1 cellular context compared by ENCODE assay signal in the genomic region with DNA sequence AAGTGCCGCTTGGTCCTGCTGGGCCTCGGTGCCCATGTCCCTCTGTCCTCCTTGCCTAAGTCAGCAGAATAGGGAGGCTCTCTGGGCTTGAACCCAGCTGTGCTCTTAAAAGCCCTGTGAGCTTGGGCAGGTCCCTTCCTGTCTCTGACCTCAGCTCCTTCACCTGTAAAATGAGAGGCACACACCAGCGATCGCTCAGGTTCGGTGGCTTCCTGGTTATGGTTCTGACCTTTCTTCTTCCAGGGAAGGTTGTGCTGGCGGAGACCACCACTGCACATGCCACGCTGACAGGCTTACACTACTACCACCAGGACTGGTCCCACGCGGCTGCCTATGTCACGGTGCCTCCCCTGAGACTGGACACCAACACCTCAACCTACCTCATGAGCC.
TF ChIP-seq lines count a peak whose summit lies in the region.

No MANE protein-coding gene starts in this region.

TF ChIP-seq in A549, 52 proteins besides CTCF, POLR2A, EP300 and RAD21 (continued from another document):
- no peak for TF ChIP-seq PBX3 (IDR thresholded peaks at IDR 0.05)
- TF ChIP-seq JUN (IDR thresholded peaks at IDR 0.05), result no peak
- TF ChIP-seq, protein P1, sequence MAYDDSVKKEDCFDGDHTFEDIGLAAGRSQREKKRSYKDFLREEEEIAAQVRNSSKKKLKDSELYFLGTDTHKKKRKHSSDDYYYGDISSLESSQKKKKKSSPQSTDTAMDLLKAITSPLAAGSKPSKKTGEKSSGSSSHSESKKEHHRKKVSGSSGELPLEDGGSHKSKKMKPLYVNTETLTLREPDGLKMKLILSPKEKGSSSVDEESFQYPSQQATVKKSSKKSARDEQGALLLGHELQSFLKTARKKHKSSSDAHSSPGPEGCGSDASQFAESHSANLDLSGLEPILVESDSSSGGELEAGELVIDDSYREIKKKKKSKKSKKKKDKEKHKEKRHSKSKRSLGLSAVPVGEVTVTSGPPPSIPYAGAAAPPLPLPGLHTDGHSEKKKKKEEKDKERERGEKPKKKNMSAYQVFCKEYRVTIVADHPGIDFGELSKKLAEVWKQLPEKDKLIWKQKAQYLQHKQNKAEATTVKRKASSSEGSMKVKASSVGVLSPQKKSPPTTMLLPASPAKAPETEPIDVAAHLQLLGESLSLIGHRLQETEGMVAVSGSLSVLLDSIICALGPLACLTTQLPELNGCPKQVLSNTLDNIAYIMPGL (CRISPR knock-in tag; IDR thresholded peaks at IDR 0.05; ENCODE audit: borderline replicate concordance), result no peak
- TF ChIP-seq BCL3 (IDR thresholded peaks at IDR 0.05), result no peak
- TF ChIP-seq HOXB5 (CRISPR knock-in tag; IDR thresholded peaks at IDR 0.05), result no peak
- TF ChIP-seq ZSCAN20 (CRISPR knock-in tag; IDR thresholded peaks at IDR 0.05), result no peak
- TF ChIP-seq POLR2AphosphoS2 (conservative IDR thresholded peaks at IDR 0.05; ENCODE audit: low read length), result no peak
- TF ChIP-seq TFCP2L1 (CRISPR knock-in tag; IDR thresholded peaks at IDR 0.05), result no peak
- no peak for TF ChIP-seq CBX2 (IDR thresholded peaks at IDR 0.05; ENCODE audit: borderline replicate concordance, low read depth)
- no peak for TF ChIP-seq PHF8 (IDR thresholded peaks at IDR 0.05; ENCODE audit: borderline replicate concordance, low read depth)
- TF ChIP-seq FOXS1 (CRISPR knock-in tag; IDR thresholded peaks at IDR 0.05), result no peak
TF ChIP-seq in A549: peak in this region for 0.
